ENCODE assay signal across 9 cellular contexts in the genomic region with DNA sequence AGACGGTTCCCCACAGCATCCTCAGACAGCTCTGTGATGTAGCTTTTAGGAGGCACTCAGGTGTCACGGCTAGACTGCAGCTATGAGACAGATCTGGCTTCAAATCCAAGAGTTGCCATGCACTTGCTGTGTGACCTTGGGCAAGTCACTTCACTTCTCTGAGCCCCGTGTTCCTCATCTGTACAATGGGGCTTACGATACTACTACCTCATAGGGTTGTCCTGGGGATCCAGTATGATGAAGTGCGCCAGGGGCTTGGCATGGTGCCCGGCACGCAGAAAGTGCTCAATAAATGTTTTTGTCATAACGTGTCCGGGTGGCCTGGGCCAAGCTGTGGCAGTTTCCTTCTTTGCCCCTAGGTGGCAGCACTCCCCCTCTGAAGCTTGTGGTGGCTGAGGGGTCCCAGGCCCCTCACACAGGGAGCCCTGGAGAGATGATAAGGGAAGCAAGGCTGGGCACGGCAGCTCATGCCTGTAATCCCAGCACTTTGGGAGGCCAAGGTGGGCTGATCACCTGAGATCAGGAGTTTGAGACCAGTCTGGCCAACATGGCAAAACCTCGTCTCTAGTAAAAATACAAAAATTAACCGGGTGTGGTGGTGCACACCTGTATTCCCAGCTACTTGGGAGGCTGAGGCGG. TPM values are rescaled to one million over a fixed set of nuclear protein-coding genes. Genes with fewer than 3 reads are reported as not detected.
DNase-seq lines count a peak whose midpoint lies in the region; ATAC-seq lines count a peak whose summit lies in the region.
"Had no signal": no experiment of that assay in that cellular context is flagged by ENCODE, and none has a peak within 500 bp of the region (broad histone marks: within the 10 kb centered on the region; RNA-seq: fewer than 3 reads in every experiment).

No MANE protein-coding gene starts in this region.

- POLR2A ChIA-PET in T-cell (lab: Charles Lee): no interaction called here

- H3K4me3 Mint-ChIP-seq in T-helper 2 cell treated with Interferon-gamma antibody and Interleukin-4, amounts not matched to agents 5 μg/mL and 100 μg/mL, for 36 hours: no peak overlapping the region
- no peak overlapping the region for H3K4me3 Mint-ChIP-seq in T-cell
- H3K4me3 Mint-ChIP-seq: dendritic cell treated with granulocyte-macrophage colony-stimulating factor and Interleukin-4, amounts not matched to agents 40 ng/mL and 50 ng/mL, for 4 days had no signal

- peaks cover 5% of the 10 kb centered on the region for H3K36me3 Mint-ChIP-seq in T-helper 2 cell treated with Interferon-gamma antibody and Interleukin-4, amounts not matched to agents 5 μg/mL and 100 μg/mL, for 36 hours (ENCODE audit: low read depth)
- H3K36me3 Mint-ChIP-seq in T-cell: peaks cover 18% of the 10 kb centered on the region

- ATAC-seq in T-cell (replicated peaks in 1 of 4): peak in 3 of 4 experiments; percentile 60 to 69 (median 62)

- DNase-seq in T-helper 2 cell (peak in 4 of 5 experiments; percentile 12 to 43 (median 22)), T-cell (peak in 29 of 34 experiments; percentile 8 to 55 (median 33)), astrocyte of the hippocampus (ENCODE audit: low read depth, low spot score) (peak; percentile 66), iris pigment epithelial cell (ENCODE audit: low read depth) (peak; percentile 60), DMS153 (lab: John Stamatoyannopoulos, UW) (no peak), NCI-H1930 (lab: John Stamatoyannopoulos, UW) (no peak)
- no peak for DNase-seq in T-helper 2 cell treated with Interferon-gamma antibody and Interleukin-4, amounts not matched to agents 5 μg/mL and 100 μg/mL, for 36 hours (ENCODE audit: low spot score)
- peak; percentile 12 to 47 (median 24) for DNase-seq in stimulated activated CD4-positive, alpha-beta T cell treated with anti-CD3 and anti-CD28 coated beads, TNF-alpha, amount 100 ng/mL, for 24 hours (ENCODE audit: low read depth in 3 of 3)

- H3K27ac Mint-ChIP-seq in T-helper 2 cell treated with Interferon-gamma antibody and Interleukin-4, amounts not matched to agents 5 μg/mL and 100 μg/mL, for 36 hours: no peak overlapping the region
- H3K27ac Mint-ChIP-seq in T-cell: no peak overlapping the region
- H3K27ac Mint-ChIP-seq: dendritic cell treated with granulocyte-macrophage colony-stimulating factor and Interleukin-4, amounts not matched to agents 40 ng/mL and 50 ng/mL, for 4 days had no signal

- CTCF ChIA-PET in T-cell (lab: Charles Lee): interaction anchor here (0.6 to 1.9 kb wide), 5 partner anchors 9 to 1754 kb away, joined by 4 to 10 read pairs (median 4); no protein-coding TSS in a partner anchor

- H3K27me3 Mint-ChIP-seq in T-helper 2 cell treated with Interferon-gamma antibody and Interleukin-4, amounts not matched to agents 5 μg/mL and 100 μg/mL, for 36 hours (ENCODE audit: low read depth): no peaks in the 10 kb centered on the region
- no peaks in the 10 kb centered on the region for H3K27me3 Mint-ChIP-seq in T-cell
- H3K27me3 Mint-ChIP-seq: dendritic cell treated with granulocyte-macrophage colony-stimulating factor and Interleukin-4, amounts not matched to agents 40 ng/mL and 50 ng/mL, for 4 days had no signal

- peaks cover 12% of the 10 kb centered on the region for H3K4me1 Mint-ChIP-seq in T-helper 2 cell treated with Interferon-gamma antibody and Interleukin-4, amounts not matched to agents 5 μg/mL and 100 μg/mL, for 36 hours (ENCODE audit: low read depth)
- H3K4me1 Mint-ChIP-seq in T-cell: peaks cover 6 to 14% (median 8%) of the 10 kb centered on the region in 3 donors

- H3K9me3 Mint-ChIP-seq in T-helper 2 cell treated with Interferon-gamma antibody and Interleukin-4, amounts not matched to agents 5 μg/mL and 100 μg/mL, for 36 hours: no peaks in the 10 kb centered on the region
- H3K9me3 Mint-ChIP-seq in T-cell: no peaks in the 10 kb centered on the region
- H3K9me3 Mint-ChIP-seq: dendritic cell treated with granulocyte-macrophage colony-stimulating factor and Interleukin-4, amounts not matched to agents 40 ng/mL and 50 ng/mL, for 4 days had no signal

RNA-seq across cellular contexts. Expression of gene CHMP4B, which starts 19.1 kb away (rescaled TPM):
- total RNA-seq in T-cell: 10 to 100 TPM; 45.1 to 64.7 (median 60.8) TPM

Comparison
In these comparisons a context has a peak if more than half of its experiments do, and no peak if none do; other contexts are left out.
1. DNase-seq: peak in T-helper 2 cell (4 of 5), T-cell (29 of 34), astrocyte of the hippocampus (single experiment), iris pigment epithelial cell (single experiment) and stimulated activated CD4-positive, alpha-beta T cell treated with anti-CD3 and anti-CD28 coated beads, TNF-alpha, amount 100 ng/mL, for 24 hours (3 of 3); none in T-helper 2 cell treated with Interferon-gamma antibody and Interleukin-4, amounts not matched to agents 5 μg/mL and 100 μg/mL, for 36 hours (single experiment), DMS153 (single experiment) and NCI-H1930 (0 of 2).